13 cellular contexts compared by ENCODE assay signal in genomic region chr16:23071202-23072083, GRCh38.
A peak's percentile ranks its signal among the peaks of the same experiment; 100 is the strongest.
DNase-seq lines count a peak whose midpoint lies in the region; ATAC-seq, FAIRE-seq and TF ChIP-seq lines count a peak whose summit lies in the region.
"Had no signal": no experiment of that assay in that cellular context is flagged by ENCODE, and none has a peak within 500 bp of the region (broad histone marks: within the 10 kb centered on the region; RNA-seq: fewer than 3 reads in every experiment).

No MANE protein-coding gene starts in this region.

- H3K9me2 ChIP-seq in hepatocyte (replicated peaks; ENCODE audit: insufficient read depth): no peaks in the 10 kb centered on the region

- ATAC-seq in stimulated activated naive B cell treated with anti-CD40 and anti-IgM and Interleukin-4, amounts not matched to agents 10 μg/mL and 1 μg/mL and 100 μg/mL, for 72 hours (replicated peaks): no peak
- ATAC-seq in GM19328 (IDR thresholded peaks at IDR 0.05; ENCODE audit: unreplicated experiment): no peak
- ATAC-seq: activated CD8-positive, alpha-beta T cell treated with anti-CD3 and anti-CD28 coated beads for 36 hours; K562 had no signal

- H3K27me3 Mint-ChIP-seq in stimulated activated naive B cell treated with anti-CD40 and anti-IgM and Interleukin-4, amounts not matched to agents 10 μg/mL and 1 μg/mL and 100 μg/mL, for 72 hours: no peaks in the 10 kb centered on the region
- H3K27me3 Mint-ChIP-seq: activated CD8-positive, alpha-beta T cell treated with anti-CD3 and anti-CD28 coated beads for 36 hours; activated naive CD8-positive, alpha-beta T cell treated with anti-CD3 and anti-CD28 coated beads, Interleukin-2, amount 10 ng/mL, durations not matched to agents 7 days and 5 days had no signal

- H3K27ac Mint-ChIP-seq in stimulated activated naive B cell treated with anti-CD40 and anti-IgM and Interleukin-4, amounts not matched to agents 10 μg/mL and 1 μg/mL and 100 μg/mL, for 72 hours: peak overlapping the region; percentile 25
- H3K27ac Mint-ChIP-seq: activated CD8-positive, alpha-beta T cell treated with anti-CD3 and anti-CD28 coated beads for 36 hours; activated naive CD8-positive, alpha-beta T cell treated with anti-CD3 and anti-CD28 coated beads, Interleukin-2, amount 10 ng/mL, durations not matched to agents 7 days and 5 days had no signal

- FAIRE-seq in keratinocyte (lab: Jason Lieb, UNC) (peak; percentile 87), GM12891 (lab: Jason Lieb, UNC) (no peak)
- FAIRE-seq: K562 had no signal

- peaks cover 9% of the 10 kb centered on the region for H3K79me2 ChIP-seq in keratinocyte (ENCODE audit: control insufficient read depth, insufficient read depth, low read length)
- no peaks in the 10 kb centered on the region for H3K79me2 ChIP-seq in hepatocyte

- peaks cover 36 to 65% of the 10 kb centered on the region in 2 donors for H3K36me3 Mint-ChIP-seq in stimulated activated naive B cell treated with anti-CD40 and anti-IgM and Interleukin-4, amounts not matched to agents 10 μg/mL and 1 μg/mL and 100 μg/mL, for 72 hours

- H3K4me1 Mint-ChIP-seq in stimulated activated naive B cell treated with anti-CD40 and anti-IgM and Interleukin-4, amounts not matched to agents 10 μg/mL and 1 μg/mL and 100 μg/mL, for 72 hours: no peaks in the 10 kb centered on the region
- H3K4me1 Mint-ChIP-seq: activated naive CD8-positive, alpha-beta T cell treated with anti-CD3 and anti-CD28 coated beads, Interleukin-2, amount 10 ng/mL, durations not matched to agents 7 days and 5 days had no signal

- H3K9me3 ChIP-seq in keratinocyte (ENCODE audit: control insufficient read depth, low read depth, low read length) (no peaks in the 10 kb centered on the region), hepatocyte (ENCODE audit: low read depth) (no peaks in the 10 kb centered on the region)

- H3K4me2 ChIP-seq in keratinocyte (ENCODE audit: control insufficient read depth, extremely low read depth, insufficient read depth, low read depth, low read length) (peak overlapping the region; percentile 43), hepatocyte (no peak overlapping the region)

- no peaks in the 10 kb centered on the region for H3K9me1 ChIP-seq in keratinocyte (ENCODE audit: control insufficient read depth, extremely low read depth, insufficient read depth, low read length)

- no peaks in the 10 kb centered on the region for H3K9me3 Mint-ChIP-seq in stimulated activated naive B cell treated with anti-CD40 and anti-IgM and Interleukin-4, amounts not matched to agents 10 μg/mL and 1 μg/mL and 100 μg/mL, for 72 hours
- H3K9me3 Mint-ChIP-seq: activated CD8-positive, alpha-beta T cell treated with anti-CD3 and anti-CD28 coated beads for 36 hours; activated naive CD8-positive, alpha-beta T cell treated with anti-CD3 and anti-CD28 coated beads, Interleukin-2, amount 10 ng/mL, durations not matched to agents 7 days and 5 days had no signal

- H3K4me3 Mint-ChIP-seq in stimulated activated naive B cell treated with anti-CD40 and anti-IgM and Interleukin-4, amounts not matched to agents 10 μg/mL and 1 μg/mL and 100 μg/mL, for 72 hours: no peak overlapping the region
- H3K4me3 Mint-ChIP-seq: activated CD8-positive, alpha-beta T cell treated with anti-CD3 and anti-CD28 coated beads for 36 hours; activated naive CD8-positive, alpha-beta T cell treated with anti-CD3 and anti-CD28 coated beads, Interleukin-2, amount 10 ng/mL, durations not matched to agents 7 days and 5 days had no signal

- dilution Hi-C loops in keratinocyte (cut with MboI; ENCODE audit: extremely low pct_ligation_motif_present, low sequenced_read_pairs): no loop called here

- no peak overlapping the region for H2AFZ ChIP-seq in keratinocyte (ENCODE audit: control insufficient read depth, low read length)
- H2AFZ ChIP-seq in hepatocyte: no peak overlapping the region

- DNase-seq in HPDE6-E6E7 (ENCODE audit: extremely low spot score) (peak; percentile 63), cerebellar cortex (ENCODE audit: low spot score) (peak; percentile 8), keratinocyte (ENCODE audit: low read depth, low spot score) (no peak), hepatocyte (ENCODE audit: low spot score) (no peak), DMS114 treated with DMSO at 0.1 percent for 48 hours (lab: John Stamatoyannopoulos, UW; ENCODE audit: unreplicated experiment) (no peak), GM12891 (ENCODE audit: insufficient read length, low spot score) (no peak)
- no peak for DNase-seq in stimulated activated naive B cell treated with anti-CD40 and anti-IgM and Interleukin-4, amounts not matched to agents 10 μg/mL and 1 μg/mL and 100 μg/mL, for 72 hours
- DNase-seq: activated CD8-positive, alpha-beta T cell treated with anti-CD3 and anti-CD28 coated beads for 36 hours; activated naive CD8-positive, alpha-beta T cell treated with anti-CD3 and anti-CD28 coated beads, Interleukin-2, amount 10 ng/mL, durations not matched to agents 7 days and 5 days; NCI-H446 treated with DMSO at 0.1 percent for 48 hours had no signal

- H4K20me1 ChIP-seq in keratinocyte (ENCODE audit: control insufficient read depth, extremely low read depth, insufficient read depth, low read length): no peaks in the 10 kb centered on the region
- H4K20me1 ChIP-seq in hepatocyte (ENCODE audit: insufficient read depth, poor library complexity, severe bottlenecking): no peaks in the 10 kb centered on the region

- peak overlapping the region; percentile 75 for H3K9ac ChIP-seq in keratinocyte (ENCODE audit: control insufficient read depth, extremely low read depth, insufficient read depth, low read length)

- H3K4me1 ChIP-seq in keratinocyte (ENCODE audit: control insufficient read depth, extremely low read depth, insufficient read depth, low read length) (peaks cover 31% of the 10 kb centered on the region), hepatocyte (ENCODE audit: insufficient read depth) (no peaks in the 10 kb centered on the region)

- no peak for TF ChIP-seq POLR2A in GM12891 (IDR thresholded peaks at IDR 0.05; ENCODE audit: low read depth, low read length)

- H3K4me3 ChIP-seq in keratinocyte (ENCODE audit: control insufficient read depth in 2 of 3, extremely low read depth in 1 of 3, insufficient read depth in 2 of 3, low read depth in 1 of 3, low read length in 3 of 3) (peak overlapping the region in 1 of 3 experiments; percentile 35), hepatocyte (no peak overlapping the region)
- H3K4me3 ChIP-seq: K562, SK-N-MC had no signal

- peaks cover 31 to 38% of the 10 kb centered on the region in 2 experiments for H3K36me3 ChIP-seq in keratinocyte (ENCODE audit: control insufficient read depth in 2 of 2, extremely low read depth in 1 of 2, insufficient read depth in 2 of 2, low read length in 2 of 2)
- H3K36me3 ChIP-seq in hepatocyte (replicated peaks; ENCODE audit: insufficient read depth, low read depth): peaks cover 3% of the 10 kb centered on the region

- no peak for TF ChIP-seq CTCF in keratinocyte (optimal IDR thresholded peaks at IDR 0.05 in 1 of 3, IDR thresholded peaks at IDR 0.05 in 1 of 3, conservative IDR thresholded peaks at IDR 0.05 in 1 of 3; ENCODE audit: extremely low read depth in 1 of 3, insufficient read depth in 2 of 3, low read length in 3 of 3)
- TF ChIP-seq CTCF in hepatocyte (IDR thresholded peaks at IDR 0.05; ENCODE audit: poor library complexity): no peak

- no peaks in the 10 kb centered on the region for H3K27me3 ChIP-seq in keratinocyte (ENCODE audit: control insufficient read depth, extremely low read depth, insufficient read depth, low read length)
- no peaks in the 10 kb centered on the region for H3K27me3 ChIP-seq in hepatocyte

- WGBS in hepatocyte (ENCODE audit: low lambda C conversion rate, missing lambda C conversion rate): 94% methylated on average over 8 of the region's 8 CpGs

- H3K27ac ChIP-seq in keratinocyte (ENCODE audit: control insufficient read depth, insufficient read depth, low read length): peak overlapping the region; percentile 84
- H3K27ac ChIP-seq in hepatocyte: no peak overlapping the region
- H3K27ac ChIP-seq: SK-N-MC had no signal

TF ChIP-seq in GM12891, 5 proteins besides CTCF, POLR2A, EP300 and RAD21:
- TF ChIP-seq PAX5 (IDR thresholded peaks at IDR 0.05; ENCODE audit: insufficient read depth, low read length, severe bottlenecking) (no peak), POLR2AphosphoS5 (IDR thresholded peaks at IDR 0.05; ENCODE audit: low read depth, low read length) (no peak), TAF1 (IDR thresholded peaks at IDR 0.05; ENCODE audit: low read depth, low read length) (no peak), POU2F2 (IDR thresholded peaks at IDR 0.05; ENCODE audit: low read depth, low read length) (no peak), SPI1 (IDR thresholded peaks at IDR 0.05; ENCODE audit: low read depth, low read length) (no peak)

Comparison
In these comparisons a context has a peak if more than half of its experiments do, and no peak if none do; other contexts are left out.
1. DNase-seq: peak in HPDE6-E6E7 (single experiment) and cerebellar cortex (single experiment); none in keratinocyte (single experiment), stimulated activated naive B cell treated with anti-CD40 and anti-IgM and Interleukin-4, amounts not matched to agents 10 μg/mL and 1 μg/mL and 100 μg/mL, for 72 hours (single experiment), hepatocyte (single experiment), DMS114 treated with DMSO at 0.1 percent for 48 hours (single experiment) and GM12891 (single experiment).